Comparison of ENCODE assay signal across 1 cellular context in the genomic region with DNA sequence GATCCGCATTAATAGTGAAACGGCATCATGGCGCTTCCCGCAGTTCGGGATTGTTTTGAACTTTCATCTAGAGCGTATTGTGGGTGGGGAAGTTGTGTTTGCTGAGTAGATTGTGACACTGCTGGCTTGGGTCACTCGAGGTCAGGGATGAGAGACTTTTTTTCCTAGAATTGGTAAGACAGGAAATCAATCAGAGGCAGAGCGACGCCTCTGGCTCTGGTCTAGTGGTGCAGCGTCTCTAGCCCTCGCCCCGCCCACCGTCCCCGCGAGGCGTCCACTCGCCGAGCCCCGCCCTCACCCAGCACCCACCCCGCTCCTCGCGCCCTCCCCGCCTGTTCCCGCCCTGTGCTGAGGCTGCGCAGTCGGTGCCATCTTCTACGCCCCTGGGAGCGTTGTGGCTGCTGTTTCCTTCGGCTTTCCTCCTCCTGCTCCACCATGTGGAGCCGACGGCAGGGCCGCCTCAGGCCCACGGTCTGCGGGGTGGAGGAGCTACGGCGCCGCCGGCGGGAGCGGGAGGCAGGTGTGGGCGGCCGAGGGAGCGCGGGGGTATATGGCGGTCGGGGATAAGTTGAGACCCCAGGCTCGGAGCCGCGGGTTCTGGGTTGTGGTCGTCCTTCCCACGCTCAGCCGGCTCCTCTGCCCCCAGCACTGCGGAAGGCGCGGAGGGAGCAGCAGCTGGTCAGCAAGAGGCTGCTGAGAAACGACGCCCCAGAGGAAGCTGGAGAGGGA.
A peak's percentile ranks its signal among the peaks of the same experiment; 100 is the strongest.
TF ChIP-seq lines count a peak whose summit lies in the region.

A gene (plus strand): TSS at position 359 of the 729 bp plus-strand sequence. CDS start 77 bp downstream, at position 436.

TF ChIP-seq in SK-N-SH, 30 proteins besides CTCF, POLR2A, EP300 and RAD21 (continued from another document):
- TF ChIP-seq, protein P1, sequence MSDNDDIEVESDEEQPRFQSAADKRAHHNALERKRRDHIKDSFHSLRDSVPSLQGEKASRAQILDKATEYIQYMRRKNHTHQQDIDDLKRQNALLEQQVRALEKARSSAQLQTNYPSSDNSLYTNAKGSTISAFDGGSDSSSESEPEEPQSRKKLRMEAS (IDR thresholded peaks at IDR 0.05; ENCODE audit: low read depth), result peak; percentile 93
- TF ChIP-seq FOSL2 (IDR thresholded peaks at IDR 0.05; ENCODE audit: borderline replicate concordance, low read depth) (no peak), EZH2phosphoT487 (IDR thresholded peaks at IDR 0.05; ENCODE audit: borderline replicate concordance, low read depth) (no peak), CHD2 (IDR thresholded peaks at IDR 0.05; ENCODE audit: low read length, partially characterized antibody) (peak; percentile 29), MEF2A (IDR thresholded peaks at IDR 0.05; ENCODE audit: borderline replicate concordance, low read depth) (no peak), TEAD4 (IDR thresholded peaks at IDR 0.05; ENCODE audit: borderline replicate concordance, insufficient read depth) (no peak), RFX5 (IDR thresholded peaks at IDR 0.05; ENCODE audit: low read length) (no peak), SMC3 (IDR thresholded peaks at IDR 0.05; ENCODE audit: low read depth, low read length) (peak; percentile 32; the same call in 1 of the 2 replicates), MXI1 (IDR thresholded peaks at IDR 0.05; ENCODE audit: low read depth, low read length) (peak; percentile 91), FOXJ3 (CRISPR knock-in tag; IDR thresholded peaks at IDR 0.05) (no peak), TCF12 (IDR thresholded peaks at IDR 0.05) (no peak), GATA2 (CRISPR knock-in tag; IDR thresholded peaks at IDR 0.05) (no peak)
- TF ChIP-seq, protein P2, sequence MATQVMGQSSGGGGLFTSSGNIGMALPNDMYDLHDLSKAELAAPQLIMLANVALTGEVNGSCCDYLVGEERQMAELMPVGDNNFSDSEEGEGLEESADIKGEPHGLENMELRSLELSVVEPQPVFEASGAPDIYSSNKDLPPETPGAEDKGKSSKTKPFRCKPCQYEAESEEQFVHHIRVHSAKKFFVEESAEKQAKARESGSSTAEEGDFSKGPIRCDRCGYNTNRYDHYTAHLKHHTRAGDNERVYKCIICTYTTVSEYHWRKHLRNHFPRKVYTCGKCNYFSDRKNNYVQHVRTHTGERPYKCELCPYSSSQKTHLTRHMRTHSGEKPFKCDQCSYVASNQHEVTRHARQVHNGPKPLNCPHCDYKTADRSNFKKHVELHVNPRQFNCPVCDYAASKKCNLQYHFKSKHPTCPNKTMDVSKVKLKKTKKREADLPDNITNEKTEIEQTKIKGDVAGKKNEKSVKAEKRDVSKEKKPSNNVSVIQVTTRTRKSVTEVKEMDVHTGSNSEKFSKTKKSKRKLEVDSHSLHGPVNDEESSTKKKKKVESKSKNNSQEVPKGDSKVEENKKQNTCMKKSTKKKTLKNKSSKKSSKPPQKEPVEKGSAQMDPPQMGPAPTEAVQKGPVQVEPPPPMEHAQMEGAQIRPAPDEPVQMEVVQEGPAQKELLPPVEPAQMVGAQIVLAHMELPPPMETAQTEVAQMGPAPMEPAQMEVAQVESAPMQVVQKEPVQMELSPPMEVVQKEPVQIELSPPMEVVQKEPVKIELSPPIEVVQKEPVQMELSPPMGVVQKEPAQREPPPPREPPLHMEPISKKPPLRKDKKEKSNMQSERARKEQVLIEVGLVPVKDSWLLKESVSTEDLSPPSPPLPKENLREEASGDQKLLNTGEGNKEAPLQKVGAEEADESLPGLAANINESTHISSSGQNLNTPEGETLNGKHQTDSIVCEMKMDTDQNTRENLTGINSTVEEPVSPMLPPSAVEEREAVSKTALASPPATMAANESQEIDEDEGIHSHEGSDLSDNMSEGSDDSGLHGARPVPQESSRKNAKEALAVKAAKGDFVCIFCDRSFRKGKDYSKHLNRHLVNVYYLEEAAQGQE (IDR thresholded peaks at IDR 0.05; ENCODE audit: low read depth, low read length), result no peak
- TF ChIP-seq, protein P3, sequence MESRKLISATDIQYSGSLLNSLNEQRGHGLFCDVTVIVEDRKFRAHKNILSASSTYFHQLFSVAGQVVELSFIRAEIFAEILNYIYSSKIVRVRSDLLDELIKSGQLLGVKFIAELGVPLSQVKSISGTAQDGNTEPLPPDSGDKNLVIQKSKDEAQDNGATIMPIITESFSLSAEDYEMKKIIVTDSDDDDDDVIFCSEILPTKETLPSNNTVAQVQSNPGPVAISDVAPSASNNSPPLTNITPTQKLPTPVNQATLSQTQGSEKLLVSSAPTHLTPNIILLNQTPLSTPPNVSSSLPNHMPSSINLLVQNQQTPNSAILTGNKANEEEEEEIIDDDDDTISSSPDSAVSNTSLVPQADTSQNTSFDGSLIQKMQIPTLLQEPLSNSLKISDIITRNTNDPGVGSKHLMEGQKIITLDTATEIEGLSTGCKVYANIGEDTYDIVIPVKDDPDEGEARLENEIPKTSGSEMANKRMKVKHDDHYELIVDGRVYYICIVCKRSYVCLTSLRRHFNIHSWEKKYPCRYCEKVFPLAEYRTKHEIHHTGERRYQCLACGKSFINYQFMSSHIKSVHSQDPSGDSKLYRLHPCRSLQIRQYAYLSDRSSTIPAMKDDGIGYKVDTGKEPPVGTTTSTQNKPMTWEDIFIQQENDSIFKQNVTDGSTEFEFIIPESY (IDR thresholded peaks at IDR 0.05; ENCODE audit: borderline replicate concordance, low read depth), result no peak
- TF ChIP-seq, protein P4, sequence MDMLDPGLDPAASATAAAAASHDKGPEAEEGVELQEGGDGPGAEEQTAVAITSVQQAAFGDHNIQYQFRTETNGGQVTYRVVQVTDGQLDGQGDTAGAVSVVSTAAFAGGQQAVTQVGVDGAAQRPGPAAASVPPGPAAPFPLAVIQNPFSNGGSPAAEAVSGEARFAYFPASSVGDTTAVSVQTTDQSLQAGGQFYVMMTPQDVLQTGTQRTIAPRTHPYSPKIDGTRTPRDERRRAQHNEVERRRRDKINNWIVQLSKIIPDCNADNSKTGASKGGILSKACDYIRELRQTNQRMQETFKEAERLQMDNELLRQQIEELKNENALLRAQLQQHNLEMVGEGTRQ (IDR thresholded peaks at IDR 0.05; ENCODE audit: borderline replicate concordance, low read depth, low read length), result no peak
- TF ChIP-seq, protein P5, sequence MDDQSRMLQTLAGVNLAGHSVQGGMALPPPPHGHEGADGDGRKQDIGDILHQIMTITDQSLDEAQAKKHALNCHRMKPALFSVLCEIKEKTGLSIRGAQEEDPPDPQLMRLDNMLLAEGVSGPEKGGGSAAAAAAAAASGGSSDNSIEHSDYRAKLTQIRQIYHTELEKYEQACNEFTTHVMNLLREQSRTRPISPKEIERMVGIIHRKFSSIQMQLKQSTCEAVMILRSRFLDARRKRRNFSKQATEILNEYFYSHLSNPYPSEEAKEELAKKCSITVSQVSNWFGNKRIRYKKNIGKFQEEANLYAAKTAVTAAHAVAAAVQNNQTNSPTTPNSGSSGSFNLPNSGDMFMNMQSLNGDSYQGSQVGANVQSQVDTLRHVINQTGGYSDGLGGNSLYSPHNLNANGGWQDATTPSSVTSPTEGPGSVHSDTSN (IDR thresholded peaks at IDR 0.05), result peak; percentile 79
